Comparison of ENCODE assay signal across 14 cellular contexts in genomic region chr4:115110191-115111166, GRCh38. TPM values are rescaled to one million over a fixed set of nuclear protein-coding genes. Genes with fewer than 3 reads are reported as not detected.
DNase-seq lines count a peak whose midpoint lies in the region; ATAC-seq lines count a peak whose summit lies in the region.
"Had no signal": no experiment of that assay in that cellular context is flagged by ENCODE, and none has a peak within 500 bp of the region (broad histone marks: within the 10 kb centered on the region; RNA-seq: fewer than 3 reads in every experiment).

No MANE protein-coding gene starts in this region.

- DNase-seq in NCI-H1105 (lab: John Stamatoyannopoulos, UW) (peak; percentile 61), NCI-H2196 treated with DMSO at 0.1 percent for 48 hours (lab: John Stamatoyannopoulos, UW; ENCODE audit: unreplicated experiment) (peak; percentile 24), astrocyte of the hippocampus (ENCODE audit: low read depth, low spot score) (peak; percentile 14), retina (peak; percentile 43), left cardiac atrium (no peak), NCI-H526 treated with DMSO at 0.1 percent for 48 hours (lab: John Stamatoyannopoulos, UW) (no peak)
- DNase-seq: activated naive CD4-positive, alpha-beta T cell treated with anti-CD3 and anti-CD28 coated beads, Interleukin-2, amount 50 U/mL, for 16 hours; CD8-positive, alpha-beta memory T cell; cerebellar nuclear complex; hippocampal formation; pancreas; SK-N-SH had no signal

- intact Hi-C loops in left cardiac atrium (cut with DNase I) = no loop called here

- ATAC-seq in left cardiac atrium (no peak), HG02884 (IDR thresholded peaks at IDR 0.05; ENCODE audit: unreplicated experiment) (no peak)
- ATAC-seq: pancreas had no signal

RNA-seq across cellular contexts. Expression of gene NDST4, which starts 2.9 kb away (rescaled TPM):
- total RNA-seq in left cardiac atrium = not detected
- total RNA-seq: CD8-positive, alpha-beta memory T cell; epithelial cell of proximal tubule; pancreas had no signal

Comparison
In these comparisons a context has a peak if more than half of its experiments do, and no peak if none do; other contexts are left out.
1. DNase-seq: peak in NCI-H1105 (single experiment), NCI-H2196 treated with DMSO at 0.1 percent for 48 hours (single experiment), astrocyte of the hippocampus (single experiment) and retina (single experiment); none in left cardiac atrium (single experiment) and NCI-H526 treated with DMSO at 0.1 percent for 48 hours (single experiment).